ENCODE assay signal across 2 cellular contexts in the genomic region with DNA sequence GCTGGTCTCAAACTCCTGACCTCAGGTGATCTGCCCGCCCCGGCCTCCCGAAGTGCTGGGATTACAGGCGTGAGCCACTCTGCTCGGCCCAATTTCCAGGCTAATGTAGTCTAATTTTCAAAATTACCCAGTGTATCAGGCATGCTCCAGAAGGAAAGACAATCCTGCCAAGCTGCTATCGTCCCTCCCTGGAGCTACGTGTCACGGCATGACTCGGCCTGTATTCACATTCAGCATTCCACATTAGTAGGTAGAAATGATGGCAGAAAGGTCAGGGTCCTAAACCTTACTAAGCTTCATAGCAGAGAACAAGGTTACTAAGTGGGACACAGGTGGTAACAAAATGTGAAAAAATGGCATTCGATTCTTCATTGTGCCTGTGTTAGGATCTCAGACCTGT. TPM values are rescaled to one million over a fixed set of nuclear protein-coding genes. Genes with fewer than 3 reads are reported as not detected.
"Had no signal": no experiment of that assay in that cellular context is flagged by ENCODE, and none has a peak within 500 bp of the region (broad histone marks: within the 10 kb centered on the region; RNA-seq: fewer than 3 reads in every experiment).

No MANE protein-coding gene starts in this region.

RNA-seq across cellular contexts. Expression of a gene that starts 36.9 kb away (rescaled TPM):
- total RNA-seq: occipital lobe had no signal
- polyA plus RNA-seq: neural cell had no signal
